1 cellular context compared by ENCODE assay signal in the genomic region with DNA sequence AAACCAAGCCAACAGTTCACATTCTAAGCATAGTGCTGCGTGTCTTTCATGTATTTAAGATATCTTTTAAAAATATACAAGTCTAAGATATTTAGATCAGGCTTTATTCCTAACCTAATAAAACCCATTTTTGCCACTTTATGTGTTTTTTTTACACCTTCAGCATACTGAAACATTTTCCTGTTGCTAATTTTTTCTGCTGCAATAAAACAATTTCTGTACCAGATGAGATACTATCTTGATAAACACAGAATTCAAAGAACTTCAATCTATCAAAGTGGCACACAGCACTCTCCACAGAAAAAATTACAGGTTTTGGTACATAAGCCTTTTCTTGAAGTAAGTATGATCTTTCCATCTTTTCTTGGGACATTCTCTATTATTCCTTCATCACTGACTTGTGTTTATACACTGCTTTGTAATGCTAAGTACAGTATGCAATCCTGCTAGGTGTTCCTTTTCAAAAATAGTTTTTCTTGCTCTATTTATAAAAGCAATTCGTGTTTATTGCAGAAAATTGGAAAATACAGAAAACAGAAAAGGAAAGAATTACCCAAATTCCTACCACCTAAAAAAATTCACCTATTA.
TF ChIP-seq lines count a peak whose summit lies in the region.

No MANE protein-coding gene starts in this region.

TF ChIP-seq in GM23338, 12 proteins besides CTCF, POLR2A, EP300 and RAD21 (continued from another document):
- TF ChIP-seq, protein P1, sequence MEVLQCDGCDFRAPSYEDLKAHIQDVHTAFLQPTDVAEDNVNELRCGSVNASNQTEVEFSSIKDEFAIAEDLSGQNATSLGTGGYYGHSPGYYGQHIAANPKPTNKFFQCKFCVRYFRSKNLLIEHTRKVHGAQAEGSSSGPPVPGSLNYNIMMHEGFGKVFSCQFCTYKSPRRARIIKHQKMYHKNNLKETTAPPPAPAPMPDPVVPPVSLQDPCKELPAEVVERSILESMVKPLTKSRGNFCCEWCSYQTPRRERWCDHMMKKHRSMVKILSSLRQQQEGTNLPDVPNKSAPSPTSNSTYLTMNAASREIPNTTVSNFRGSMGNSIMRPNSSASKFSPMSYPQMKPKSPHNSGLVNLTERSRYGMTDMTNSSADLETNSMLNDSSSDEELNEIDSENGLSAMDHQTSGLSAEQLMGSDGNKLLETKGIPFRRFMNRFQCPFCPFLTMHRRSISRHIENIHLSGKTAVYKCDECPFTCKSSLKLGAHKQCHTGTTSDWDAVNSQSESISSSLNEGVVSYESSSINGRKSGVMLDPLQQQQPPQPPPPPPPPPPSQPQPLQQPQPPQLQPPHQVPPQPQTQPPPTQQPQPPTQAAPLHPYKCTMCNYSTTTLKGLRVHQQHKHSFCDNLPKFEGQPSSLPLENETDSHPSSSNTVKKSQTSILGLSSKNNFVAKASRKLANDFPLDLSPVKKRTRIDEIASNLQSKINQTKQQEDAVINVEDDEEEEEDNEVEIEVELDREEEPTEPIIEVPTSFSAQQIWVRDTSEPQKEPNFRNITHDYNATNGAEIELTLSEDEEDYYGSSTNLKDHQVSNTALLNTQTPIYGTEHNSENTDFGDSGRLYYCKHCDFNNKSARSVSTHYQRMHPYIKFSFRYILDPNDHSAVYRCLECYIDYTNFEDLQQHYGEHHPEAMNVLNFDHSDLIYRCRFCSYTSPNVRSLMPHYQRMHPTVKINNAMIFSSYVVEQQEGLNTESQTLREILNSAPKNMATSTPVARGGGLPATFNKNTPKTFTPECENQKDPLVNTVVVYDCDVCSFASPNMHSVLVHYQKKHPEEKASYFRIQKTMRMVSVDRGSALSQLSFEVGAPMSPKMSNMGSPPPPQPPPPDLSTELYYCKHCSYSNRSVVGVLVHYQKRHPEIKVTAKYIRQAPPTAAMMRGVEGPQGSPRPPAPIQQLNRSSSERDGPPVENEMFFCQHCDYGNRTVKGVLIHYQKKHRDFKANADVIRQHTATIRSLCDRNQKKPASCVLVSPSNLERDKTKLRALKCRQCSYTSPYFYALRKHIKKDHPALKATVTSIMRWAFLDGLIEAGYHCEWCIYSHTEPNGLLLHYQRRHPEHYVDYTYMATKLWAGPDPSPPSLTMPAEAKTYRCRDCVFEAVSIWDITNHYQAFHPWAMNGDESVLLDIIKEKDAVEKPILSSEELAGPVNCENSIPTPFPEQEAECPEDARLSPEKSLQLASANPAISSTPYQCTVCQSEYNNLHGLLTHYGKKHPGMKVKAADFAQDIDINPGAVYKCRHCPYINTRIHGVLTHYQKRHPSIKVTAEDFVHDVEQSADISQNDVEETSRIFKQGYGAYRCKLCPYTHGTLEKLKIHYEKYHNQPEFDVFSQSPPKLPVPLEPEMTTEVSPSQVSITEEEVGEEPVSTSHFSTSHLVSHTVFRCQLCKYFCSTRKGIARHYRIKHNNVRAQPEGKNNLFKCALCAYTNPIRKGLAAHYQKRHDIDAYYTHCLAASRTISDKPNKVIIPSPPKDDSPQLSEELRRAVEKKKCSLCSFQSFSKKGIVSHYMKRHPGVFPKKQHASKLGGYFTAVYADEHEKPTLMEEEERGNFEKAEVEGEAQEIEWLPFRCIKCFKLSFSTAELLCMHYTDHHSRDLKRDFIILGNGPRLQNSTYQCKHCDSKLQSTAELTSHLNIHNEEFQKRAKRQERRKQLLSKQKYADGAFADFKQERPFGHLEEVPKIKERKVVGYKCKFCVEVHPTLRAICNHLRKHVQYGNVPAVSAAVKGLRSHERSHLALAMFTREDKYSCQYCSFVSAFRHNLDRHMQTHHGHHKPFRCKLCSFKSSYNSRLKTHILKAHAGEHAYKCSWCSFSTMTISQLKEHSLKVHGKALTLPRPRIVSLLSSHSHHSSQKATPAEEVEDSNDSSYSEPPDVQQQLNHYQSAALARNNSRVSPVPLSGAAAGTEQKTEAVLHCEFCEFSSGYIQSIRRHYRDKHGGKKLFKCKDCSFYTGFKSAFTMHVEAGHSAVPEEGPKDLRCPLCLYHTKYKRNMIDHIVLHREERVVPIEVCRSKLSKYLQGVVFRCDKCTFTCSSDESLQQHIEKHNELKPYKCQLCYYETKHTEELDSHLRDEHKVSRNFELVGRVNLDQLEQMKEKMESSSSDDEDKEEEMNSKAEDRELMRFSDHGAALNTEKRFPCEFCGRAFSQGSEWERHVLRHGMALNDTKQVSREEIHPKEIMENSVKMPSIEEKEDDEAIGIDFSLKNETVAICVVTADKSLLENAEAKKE (CRISPR knock-in tag; IDR thresholded peaks at IDR 0.05): no peak
- TF ChIP-seq POLR2AphosphoS5 (IDR thresholded peaks at IDR 0.05; ENCODE audit: low read depth) (no peak), EZH2 (IDR thresholded peaks at IDR 0.05; ENCODE audit: low read depth, unreplicated experiment) (no peak), ZNF331 (CRISPR knock-in tag; IDR thresholded peaks at IDR 0.05; ENCODE audit: low read depth) (no peak), ZNF114 (CRISPR knock-in tag; IDR thresholded peaks at IDR 0.05) (no peak), STAT1 (IDR thresholded peaks at IDR 0.05; ENCODE audit: unreplicated experiment) (no peak), JUNB (IDR thresholded peaks at IDR 0.05; ENCODE audit: unreplicated experiment) (no peak)
